ENCODE assay signal across 13 cellular contexts in genomic region chr12:38776657-38777056, GRCh38.
"Had no signal": no experiment of that assay in that cellular context is flagged by ENCODE, and none has a peak within 500 bp of the region (broad histone marks: within the 10 kb centered on the region; RNA-seq: fewer than 3 reads in every experiment).

No MANE protein-coding gene starts in this region.

- H3K4me3 ChIP-seq: thyroid gland had no signal

- H3K36me3 ChIP-seq: thyroid gland had no signal

- DNase-seq: activated CD4-positive, alpha-beta T cell treated with anti-CD3 and anti-CD28 coated beads, Interleukin-2, amount 50 U/mL, for 1 hour; activated CD8-positive, alpha-beta memory T cell treated with anti-CD3 and anti-CD28 coated beads for 24 hours; activated CD8-positive, alpha-beta memory T cell treated with anti-CD3 and anti-CD28 coated beads, Interleukin-2, amount 50 U/mL, for 48 hours; activated effector memory CD4-positive, alpha-beta T cell treated with Interleukin-2 at 50 U/mL for 16 hours; activated T-cell treated with anti-CD3 and anti-CD28 coated beads, Interleukin-2, amount 50 U/mL, for 48 hours; dermis blood vessel endothelial cell; effector memory CD8-positive, alpha-beta T cell; left ventricle myocardium superior; stimulated activated CD4-positive, alpha-beta T cell treated with anti-CD3 and anti-CD28 coated beads, Interleukin-12 subunit alpha, Interleukin-12 subunit beta, amount 100 ng/mL, for 4 hours; stimulated activated CD4-positive, alpha-beta T cell treated with anti-CD3 and anti-CD28 coated beads, Interleukin-1b, Interleukin-23, amount 100 ng/mL, for 48 hours; stimulated activated naive CD4-positive, alpha-beta T cell treated with Interleukin-2 at 50 U/mL for 16 hours; T1000; thyroid gland had no signal

- H3K27ac ChIP-seq: thyroid gland had no signal

- H3K9me3 ChIP-seq: thyroid gland had no signal

- ATAC-seq: effector memory CD8-positive, alpha-beta T cell; left ventricle myocardium superior had no signal

- H3K4me1 ChIP-seq: thyroid gland had no signal

- H3K27me3 ChIP-seq: thyroid gland had no signal
